Comparison of ENCODE assay signal across 26 cellular contexts in genomic region chr7:18123508-18124239, GRCh38.
DNase-seq lines count a peak whose midpoint lies in the region; ATAC-seq, FAIRE-seq and TF ChIP-seq lines count a peak whose summit lies in the region.
"Had no signal": no experiment of that assay in that cellular context is flagged by ENCODE, and none has a peak within 500 bp of the region (broad histone marks: within the 10 kb centered on the region; RNA-seq: fewer than 3 reads in every experiment).

No MANE protein-coding gene starts in this region.

- CTCF ChIA-PET in activated CD8-positive, alpha-beta T cell treated with anti-CD3 and anti-CD28 coated beads for 36 hours (lab: Charles Lee): no interaction called here

- no peak overlapping the region for H3K4me3 ChIP-seq in bronchial epithelial cell (ENCODE audit: low read depth, low read length)
- H3K4me3 ChIP-seq in osteoblast (ENCODE audit: insufficient read depth, low read length): no peak overlapping the region
- H3K4me3 ChIP-seq: GM12878, GM23248 had no signal

- H3K9me3 Mint-ChIP-seq in activated CD8-positive, alpha-beta T cell treated with anti-CD3 and anti-CD28 coated beads for 36 hours: no peaks in the 10 kb centered on the region
- H3K9me3 Mint-ChIP-seq: CD8-positive, alpha-beta memory T cell; HFFc6; IgD-negative memory B cell; T-cell had no signal

- POLR2A ChIA-PET in activated CD8-positive, alpha-beta T cell treated with anti-CD3 and anti-CD28 coated beads for 36 hours (lab: Charles Lee): no interaction called here

- H3K4me1 ChIP-seq in osteoblast (ENCODE audit: insufficient read depth, low read length): no peaks in the 10 kb centered on the region

- intact Hi-C loops in activated CD8-positive, alpha-beta T cell treated with anti-CD3 and anti-CD28 coated beads for 36 hours (cut with micrococcal nuclease): no loop called here

- no peaks in the 10 kb centered on the region for H4K20me1 ChIP-seq in osteoblast (ENCODE audit: insufficient read depth, low read length)

- no peak overlapping the region for H3K4me3 Mint-ChIP-seq in activated CD8-positive, alpha-beta T cell treated with anti-CD3 and anti-CD28 coated beads for 36 hours
- H3K4me3 Mint-ChIP-seq: B cell; CD8-positive, alpha-beta memory T cell; HFFc6; IgD-negative memory B cell; T-cell had no signal

- H3K27me3 ChIP-seq in bronchial epithelial cell (ENCODE audit: control insufficient read depth, insufficient read depth, low read length) (no peaks in the 10 kb centered on the region), osteoblast (ENCODE audit: insufficient read depth, low read length) (peaks cover 2% of the 10 kb centered on the region)

- H3K9me3 ChIP-seq in osteoblast (ENCODE audit: low read depth, low read length): no peaks in the 10 kb centered on the region

- H3K27me3 Mint-ChIP-seq in activated CD8-positive, alpha-beta T cell treated with anti-CD3 and anti-CD28 coated beads for 36 hours: no peaks in the 10 kb centered on the region
- H3K27me3 Mint-ChIP-seq: B cell, T-cell had no signal

- no peaks in the 10 kb centered on the region for H3K4me1 Mint-ChIP-seq in activated CD8-positive, alpha-beta T cell treated with anti-CD3 and anti-CD28 coated beads for 36 hours (ENCODE audit: low read depth)
- H3K4me1 Mint-ChIP-seq: B cell; CD8-positive, alpha-beta memory T cell; IgD-negative memory B cell; T-cell had no signal

- no peak overlapping the region for H3K4me2 ChIP-seq in osteoblast (ENCODE audit: insufficient read depth, low read length)

- TF ChIP-seq CTCF in bronchial epithelial cell (IDR thresholded peaks at IDR 0.05; ENCODE audit: insufficient read depth, low read length, severe bottlenecking) (no peak), osteoblast (IDR thresholded peaks at IDR 0.05; ENCODE audit: extremely low read depth, low read depth, low read length) (no peak)
- TF ChIP-seq CTCF in activated CD8-positive, alpha-beta T cell treated with anti-CD3 and anti-CD28 coated beads for 36 hours (IDR thresholded peaks at IDR 0.05): no peak

- no peak overlapping the region for H2AFZ ChIP-seq in osteoblast (ENCODE audit: low read length)
- H2AFZ ChIP-seq: GM23248 had no signal

- no peak for FAIRE-seq in bronchial epithelial cell (lab: Jason Lieb, UNC)
- FAIRE-seq: GM12878 had no signal

- DNase-seq in ELR (ENCODE audit: low read depth) (peak; percentile 30), RPMI7951 (ENCODE audit: low read depth) (peak; percentile 6), bronchial epithelial cell (ENCODE audit: low read depth) (peak; percentile 14), osteoblast (ENCODE audit: insufficient read length, low spot score, missing footprints) (peak; percentile 26), HT-29 (ENCODE audit: low spot score) (no peak), HCEC 1CT (no peak)
- DNase-seq in activated CD8-positive, alpha-beta T cell treated with anti-CD3 and anti-CD28 coated beads for 36 hours: no peak
- DNase-seq: CD8-positive, alpha-beta memory T cell; GDM1; GM23248; H7; HFFc6; NCI-H1048; NCI-H1417 treated with DMSO at 0.1 percent for 48 hours; NCI-H1694 treated with DMSO at 0.1 percent for 48 hours; NCI-H2081; NCI-H345; NCI-H510A treated with DMSO at 0.1 percent for 48 hours; NCI-H748 treated with DMSO at 0.1 percent for 48 hours; RPMI8226; SHP77; T-cell had no signal

- H3K36me3 ChIP-seq in bronchial epithelial cell (ENCODE audit: control insufficient read depth, insufficient read depth, low read length) (no peaks in the 10 kb centered on the region), osteoblast (ENCODE audit: insufficient read depth, low read length) (no peaks in the 10 kb centered on the region)

- no peak overlapping the region for H3K27ac Mint-ChIP-seq in activated CD8-positive, alpha-beta T cell treated with anti-CD3 and anti-CD28 coated beads for 36 hours
- H3K27ac Mint-ChIP-seq: B cell; CD8-positive, alpha-beta memory T cell; HFFc6; IgD-negative memory B cell; T-cell had no signal

- ATAC-seq in activated CD8-positive, alpha-beta T cell treated with anti-CD3 and anti-CD28 coated beads for 36 hours: no peak
- ATAC-seq: GM12878, T-cell had no signal

- no peaks in the 10 kb centered on the region for H3K36me3 Mint-ChIP-seq in activated CD8-positive, alpha-beta T cell treated with anti-CD3 and anti-CD28 coated beads for 36 hours (ENCODE audit: low read depth)
- H3K36me3 Mint-ChIP-seq: CD8-positive, alpha-beta memory T cell; IgD-negative memory B cell; T-cell had no signal

- H3K27ac ChIP-seq in osteoblast (ENCODE audit: low read depth, low read length): no peak overlapping the region
- H3K27ac ChIP-seq: C4-2B, GM23248 had no signal

- no peaks in the 10 kb centered on the region for H3K79me2 ChIP-seq in osteoblast (ENCODE audit: insufficient read depth, low read length)

Comparison
In these comparisons a context has a peak if more than half of its experiments do, and no peak if none do; other contexts are left out.
1. DNase-seq: peak in ELR (single experiment), RPMI7951 (single experiment), bronchial epithelial cell (single experiment) and osteoblast (single experiment); none in HT-29 (single experiment), activated CD8-positive, alpha-beta T cell treated with anti-CD3 and anti-CD28 coated beads for 36 hours (single experiment) and HCEC 1CT (single experiment).